1 cellular context compared by ENCODE assay signal in the genomic region with DNA sequence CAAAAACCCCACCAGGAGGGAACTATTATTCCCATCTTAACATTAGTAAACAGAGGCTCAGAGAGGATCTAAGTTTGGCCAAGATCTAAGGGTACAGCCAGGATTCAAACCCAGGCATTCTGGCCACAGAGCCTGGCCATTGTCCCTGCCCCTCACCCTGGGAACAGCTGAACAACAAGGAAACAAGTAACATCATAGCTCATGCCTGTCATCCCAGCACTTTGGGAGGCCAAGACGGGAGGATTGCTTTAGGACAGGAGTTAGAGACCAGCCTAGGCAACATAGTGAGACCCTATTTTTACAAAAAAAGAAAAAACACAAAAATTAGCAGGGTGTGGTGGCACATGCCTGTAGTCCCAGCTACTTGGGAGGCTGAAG.
TF ChIP-seq lines count a peak whose summit lies in the region.

No MANE protein-coding gene starts in this region.

TF ChIP-seq in GM12878, 131 proteins besides CTCF, POLR2A, EP300 and RAD21 (continued from another document):
- TF ChIP-seq CREM (IDR thresholded peaks at IDR 0.05; ENCODE audit: low read depth), result no peak
- no peak for TF ChIP-seq BACH1 (IDR thresholded peaks at IDR 0.05; ENCODE audit: borderline replicate concordance)
- 0 out of 2 replicates have a peak, but pooled peaks have one; percentile 9 for TF ChIP-seq ZNF217 (IDR thresholded peaks at IDR 0.05)
